ENCODE assay signal across 8 cellular contexts in the genomic region with DNA sequence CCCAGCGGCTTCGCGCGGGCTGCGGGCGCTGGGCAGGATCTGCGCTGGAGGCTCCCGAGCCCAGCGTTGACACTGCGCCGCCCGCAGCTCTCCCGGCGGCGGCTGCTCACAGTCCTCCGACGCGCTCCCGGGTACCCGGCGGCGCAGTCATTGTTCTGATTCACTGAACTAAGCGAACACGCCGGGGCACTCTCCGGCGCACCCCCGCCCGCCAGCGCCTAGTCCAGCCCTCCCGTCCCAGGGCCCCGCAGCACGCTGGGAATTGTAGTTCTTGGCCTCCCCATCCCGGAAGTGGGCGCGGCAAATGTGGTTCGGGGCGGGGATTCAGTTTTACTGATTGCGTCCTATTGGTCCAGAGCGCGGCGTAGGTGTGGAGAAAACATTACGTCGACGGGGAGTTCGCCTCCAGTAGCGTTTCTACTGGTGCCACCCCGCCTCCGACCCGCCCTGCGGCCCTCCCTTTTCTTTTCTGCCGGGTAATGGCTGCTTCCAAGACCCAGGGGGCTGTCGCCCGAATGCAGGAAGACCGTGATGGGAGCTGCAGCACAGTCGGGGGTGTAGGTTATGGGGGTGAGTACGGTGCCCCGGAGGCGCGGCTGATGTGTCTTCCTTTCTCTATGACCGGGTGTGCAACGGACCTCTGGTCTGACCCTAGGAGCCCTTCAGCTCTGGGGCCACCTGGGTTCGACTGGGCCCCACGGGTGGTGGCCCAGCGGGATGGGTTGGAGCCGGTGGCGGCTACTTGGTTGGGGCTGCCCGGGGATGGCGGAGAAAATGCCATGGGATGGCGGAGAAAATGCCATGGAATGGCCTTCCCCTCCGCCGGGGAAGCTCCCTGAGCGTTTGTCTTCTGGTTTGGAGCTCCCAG. TPM values are rescaled to one million over a fixed set of nuclear protein-coding genes. Genes with fewer than 3 reads are reported as not detected.
DNase-seq lines count a peak whose midpoint lies in the region; ATAC-seq and TF ChIP-seq lines count a peak whose summit lies in the region.

TSS of gene DOCK4 (minus strand) at position 162 of the 868 bp plus-strand sequence. CDS start 261 bp downstream, outside the sequence.
TSS of gene ZNF277 (plus strand) at position 458 of the 868 bp plus-strand sequence. CDS start at position 480, 22 bp downstream.

- TF ChIP-seq CTCF in fibroblast of lung (conservative IDR thresholded peaks at IDR 0.05 in 1 of 2, IDR thresholded peaks at IDR 0.05 in 1 of 2; ENCODE audit: low read depth in 1 of 2, low read length in 2 of 2), result peak in 1 of 2 donors; percentile 10

- H4K20me1 ChIP-seq in fibroblast of lung (ENCODE audit: control insufficient read depth, extremely low read depth, insufficient read depth, low read length), result no peaks in the 10 kb centered on the region

- peak within 1 kb of the TSS; percentile 90 for H3K4me2 ChIP-seq in fibroblast of lung (ENCODE audit: extremely low read depth, insufficient read depth, low read length)

- no peaks in the 10 kb centered on the region for H3K27me3 ChIP-seq in fibroblast of lung (ENCODE audit: control insufficient read depth, insufficient read depth, low read length)
- peaks cover 15% of the 10 kb centered on the region in 2 donors for H3K27me3 ChIP-seq in naive thymus-derived CD4-positive, alpha-beta T cell (ENCODE audit: control insufficient read depth in 2 of 2, insufficient read depth in 2 of 2, low read length in 2 of 2)

- H3K79me2 ChIP-seq in fibroblast of lung (ENCODE audit: control insufficient read depth, insufficient read depth, low read length), result peaks cover 52% of the 10 kb centered on the region

- intact Hi-C loops in naive thymus-derived CD4-positive, alpha-beta T cell (cut with micrococcal nuclease), result loop anchor here (1.0 to 10.0 kb wide), 10 partner anchors 186 to 1112 kb away; partner anchors contain the start of genes IFRD1 (in 2 of the 2), IMMP2L (in 2 of the 2), TMEM168 (in 2 of the 2) and LRRN3 (in 1 of the 2)

- peak within 1 kb of the TSS; percentile 83 to 100 (median 98) for H3K4me3 ChIP-seq in fibroblast of lung (replicated peaks in 1 of 4; ENCODE audit: control extremely low read depth in 1 of 4, insufficient read depth in 1 of 4, low read depth in 3 of 4, low read length in 4 of 4)
- H3K4me3 ChIP-seq in naive thymus-derived CD4-positive, alpha-beta T cell (ENCODE audit: low read length), result peak within 1 kb of the TSS; percentile 94

- H3K9me3 ChIP-seq in fibroblast of lung (ENCODE audit: control insufficient read depth, insufficient read depth, low read depth, low read length), result no peaks in the 10 kb centered on the region
- no peaks in the 10 kb centered on the region for H3K9me3 ChIP-seq in naive thymus-derived CD4-positive, alpha-beta T cell (ENCODE audit: control insufficient read depth in 2 of 3, low read length in 3 of 3)

- peaks cover under 1% of the 10 kb centered on the region for H3K4me1 ChIP-seq in fibroblast of lung (ENCODE audit: control insufficient read depth, extremely low read depth, insufficient read depth, low read length)
- H3K4me1 ChIP-seq in naive thymus-derived CD4-positive, alpha-beta T cell (ENCODE audit: control insufficient read depth in 2 of 2, insufficient read depth in 2 of 2, low read length in 2 of 2), result peaks cover 14 to 22% of the 10 kb centered on the region in 2 donors

- peak within 1 kb of the TSS; percentile 96 for H3K4me3 Mint-ChIP-seq in activated T-helper 17 cell treated with anti-CD3 and anti-CD28 coated beads, Interleukin-2, amount 50 U/mL, for 72 hours
- peak within 1 kb of the TSS; percentile 93 to 99 (median 96) for H3K4me3 Mint-ChIP-seq in naive thymus-derived CD4-positive, alpha-beta T cell
- H3K4me3 Mint-ChIP-seq in stimulated activated memory B cell treated with anti-CD40 and anti-IgM and Interleukin-4, amounts not matched to agents 10 μg/mL and 1 μg/mL and 100 μg/mL, for 72 hours, result peak within 1 kb of the TSS; percentile 93

- no peaks in the 10 kb centered on the region for H3K36me3 Mint-ChIP-seq in activated T-helper 17 cell treated with anti-CD3 and anti-CD28 coated beads, Interleukin-2, amount 50 U/mL, for 72 hours (ENCODE audit: low read depth)
- H3K36me3 Mint-ChIP-seq in naive thymus-derived CD4-positive, alpha-beta T cell, result no peaks in the 10 kb centered on the region
- peaks cover 6% of the 10 kb centered on the region for H3K36me3 Mint-ChIP-seq in stimulated activated memory B cell treated with anti-CD40 and anti-IgM and Interleukin-4, amounts not matched to agents 10 μg/mL and 1 μg/mL and 100 μg/mL, for 72 hours

- H3K27ac Mint-ChIP-seq in activated T-helper 17 cell treated with anti-CD3 and anti-CD28 coated beads, Interleukin-2, amount 50 U/mL, for 72 hours, result peak within 1 kb of the TSS; percentile 95
- H3K27ac Mint-ChIP-seq in naive thymus-derived CD4-positive, alpha-beta T cell, result peak within 1 kb of the TSS; percentile 60 to 95 (median 85)
- H3K27ac Mint-ChIP-seq in stimulated activated memory B cell treated with anti-CD40 and anti-IgM and Interleukin-4, amounts not matched to agents 10 μg/mL and 1 μg/mL and 100 μg/mL, for 72 hours, result peak within 1 kb of the TSS; percentile 84

- DNase-seq in EH (ENCODE audit: low read depth) (peak; percentile 99), GOT3 (lab: John Stamatoyannopoulos, UW) (peak; percentile 95), LHCN-M2 (ENCODE audit: low read depth) (peak; percentile 100), RPMI7951 (ENCODE audit: low read depth) (peak; percentile 99), fibroblast of lung (ENCODE audit: low read depth in 2 of 2) (peak; percentile 98 to 99)
- DNase-seq in naive thymus-derived CD4-positive, alpha-beta T cell, result peak; percentile 97 to 100 (median 99)

- H3K9ac ChIP-seq in fibroblast of lung (ENCODE audit: insufficient read depth, low read length), result peak within 1 kb of the TSS; percentile 79

- POLR2A ChIA-PET in naive thymus-derived CD4-positive, alpha-beta T cell (lab: Charles Lee), result interaction anchor here (1.1 to 1.4 kb wide), 3 partner anchors 9 to 243 kb away, joined by 3 to 5 read pairs (median 4); partner anchors contain the start of gene IFRD1

- peak; percentile 94 for ATAC-seq in activated T-helper 17 cell treated with anti-CD3 and anti-CD28 coated beads, Interleukin-2, amount 50 U/mL, for 72 hours (replicated peaks)
- ATAC-seq in naive thymus-derived CD4-positive, alpha-beta T cell, result peak; percentile 93
- ATAC-seq in stimulated activated memory B cell treated with anti-CD40 and anti-IgM and Interleukin-4, amounts not matched to agents 10 μg/mL and 1 μg/mL and 100 μg/mL, for 72 hours, result peak; percentile 98

- H3K27ac ChIP-seq in fibroblast of lung (ENCODE audit: insufficient read depth, low read length), result peak within 1 kb of the TSS; percentile 91
- H3K27ac ChIP-seq in naive thymus-derived CD4-positive, alpha-beta T cell (ENCODE audit: low read depth, low read length), result peak within 1 kb of the TSS; percentile 71

- H2AFZ ChIP-seq in fibroblast of lung (ENCODE audit: low read length), result peak within 1 kb of the TSS; percentile 92

- peaks cover 29% of the 10 kb centered on the region for H3K27me3 Mint-ChIP-seq in activated T-helper 17 cell treated with anti-CD3 and anti-CD28 coated beads, Interleukin-2, amount 50 U/mL, for 72 hours
- H3K27me3 Mint-ChIP-seq in naive thymus-derived CD4-positive, alpha-beta T cell, result peaks cover 25 to 36% (median 28%) of the 10 kb centered on the region in 5 donors
- peaks cover 29% of the 10 kb centered on the region for H3K27me3 Mint-ChIP-seq in stimulated activated memory B cell treated with anti-CD40 and anti-IgM and Interleukin-4, amounts not matched to agents 10 μg/mL and 1 μg/mL and 100 μg/mL, for 72 hours

- no peaks in the 10 kb centered on the region for H3K9me3 Mint-ChIP-seq in activated T-helper 17 cell treated with anti-CD3 and anti-CD28 coated beads, Interleukin-2, amount 50 U/mL, for 72 hours
- H3K9me3 Mint-ChIP-seq in naive thymus-derived CD4-positive, alpha-beta T cell, result no peaks in the 10 kb centered on the region
- H3K9me3 Mint-ChIP-seq in stimulated activated memory B cell treated with anti-CD40 and anti-IgM and Interleukin-4, amounts not matched to agents 10 μg/mL and 1 μg/mL and 100 μg/mL, for 72 hours, result no peaks in the 10 kb centered on the region

- H3K36me3 ChIP-seq in fibroblast of lung (ENCODE audit: control insufficient read depth, insufficient read depth, low read length), result no peaks in the 10 kb centered on the region
- peaks cover 0 to 3% (median 0%) of the 10 kb centered on the region in 3 experiments for H3K36me3 ChIP-seq in naive thymus-derived CD4-positive, alpha-beta T cell (ENCODE audit: control insufficient read depth in 2 of 3, insufficient read depth in 3 of 3, low read length in 3 of 3)

- H3K4me1 Mint-ChIP-seq in activated T-helper 17 cell treated with anti-CD3 and anti-CD28 coated beads, Interleukin-2, amount 50 U/mL, for 72 hours, result peaks cover 24% of the 10 kb centered on the region
- peaks cover 25 to 58% (median 39%) of the 10 kb centered on the region in 7 donors for H3K4me1 Mint-ChIP-seq in naive thymus-derived CD4-positive, alpha-beta T cell
- peaks cover 35% of the 10 kb centered on the region for H3K4me1 Mint-ChIP-seq in stimulated activated memory B cell treated with anti-CD40 and anti-IgM and Interleukin-4, amounts not matched to agents 10 μg/mL and 1 μg/mL and 100 μg/mL, for 72 hours

- CTCF ChIA-PET in naive thymus-derived CD4-positive, alpha-beta T cell (lab: Charles Lee), result interaction anchor here (0.7 to 1.0 kb wide), 2 partner anchors 9 to 244 kb away, joined by 3 read pairs; no protein-coding TSS in a partner anchor

RNA-seq across cellular contexts. Expression of gene DOCK4, which starts in this region (rescaled TPM):
- total RNA-seq in LHCN-M2 (2014; rRNA removed), result 6.3 and 13.7 TPM in 2 replicates
- polyA plus RNA-seq in LHCN-M2 (2012), result 0.98 TPM
- total RNA-seq in RPMI7951 (2014; rRNA removed; shearing (Covaris generic)), result 5.5 and 10.8 TPM in 2 replicates
- 1 to 10 TPM in 1 of 2 donors, under 1 TPM in 1; 0.50 to 1.5 TPM for total RNA-seq in activated T-helper 17 cell treated with anti-CD3 and anti-CD28 coated beads, Interleukin-2, amount 50 U/mL, for 72 hours
- total RNA-seq in fibroblast of lung, result 30.3 and 39.3 TPM in 2 replicates
- polyA plus RNA-seq in fibroblast of lung, result 20.8 and 31.9 TPM in 2 replicates
- polyA plus RNA-seq in fibroblast of lung (2012), result 12.9 and 14.5 TPM in 2 replicates
- polyA minus RNA-seq in fibroblast of lung (ENCODE audit: low replicate concordance), result 18.3 and 22.5 TPM in 2 replicates
- 1 to 10 TPM in 4 of 5 experiments, under 1 TPM in 1; 0.19 to 3.1 (median 2.4) TPM for total RNA-seq in naive thymus-derived CD4-positive, alpha-beta T cell
- polyA plus RNA-seq in naive thymus-derived CD4-positive, alpha-beta T cell, result under 1 TPM in 1 of 2 donors, not detected in 1; 0.16 TPM

RNA-seq across cellular contexts. Expression of gene ZNF277, which starts in this region (rescaled TPM):
- 23.8 and 24.4 TPM in 2 replicates for total RNA-seq in LHCN-M2 (2014; rRNA removed)
- 8.3 TPM for polyA plus RNA-seq in LHCN-M2 (2012)
- 25.4 and 34.5 TPM in 2 replicates for total RNA-seq in RPMI7951 (2014; rRNA removed; shearing (Covaris generic))
- 10 to 100 TPM; 11.6 to 19.4 TPM for total RNA-seq in activated T-helper 17 cell treated with anti-CD3 and anti-CD28 coated beads, Interleukin-2, amount 50 U/mL, for 72 hours
- 66.6 and 83.0 TPM in 2 replicates for total RNA-seq in fibroblast of lung
- polyA plus RNA-seq in fibroblast of lung, result 16.8 and 23.1 TPM in 2 replicates
- polyA plus RNA-seq in fibroblast of lung (2012), result 12.4 and 15.8 TPM in 2 replicates
- 0.30 and 3.0 TPM in 2 replicates for polyA minus RNA-seq in fibroblast of lung (ENCODE audit: low replicate concordance)
- 10 to 100 TPM; 19.5 to 38.8 (median 25.9) TPM for total RNA-seq in naive thymus-derived CD4-positive, alpha-beta T cell
- 10 to 100 TPM; 25.0 to 28.0 TPM for polyA plus RNA-seq in naive thymus-derived CD4-positive, alpha-beta T cell

Comparison
In these comparisons a context has a peak if more than half of its experiments do, and no peak if none do; other contexts are left out.
1. Peak in every context shown above with its lines: DNase-seq, ATAC-seq, H3K4me3 ChIP-seq and H3K27ac ChIP-seq.
2. RNA of gene DOCK4 (polyA plus RNA-seq): 12.9 to 31.9 TPM in fibroblast of lung; 0.16 TPM in naive thymus-derived CD4-positive, alpha-beta T cell; every median in the first group is over 10 times any median in the second.